Comparison of ENCODE assay signal across 34 cellular contexts in genomic region chr2:62443471-62443870, GRCh38.
"Had no signal": no experiment of that assay in that cellular context is flagged by ENCODE, and none has a peak within 500 bp of the region (broad histone marks: within the 10 kb centered on the region; RNA-seq: fewer than 3 reads in every experiment).

No MANE protein-coding gene starts in this region.

- H3K9me3 ChIP-seq: adrenal gland, body of pancreas, breast epithelium had no signal

- H3K4me1 ChIP-seq: adrenal gland, body of pancreas, breast epithelium had no signal

- FAIRE-seq: astrocyte, TTC549 had no signal

- H3K27ac ChIP-seq: adrenal gland, body of pancreas, brain microvascular endothelial cell, breast epithelium, VCaP had no signal

- ATAC-seq: activated CD8-positive, alpha-beta T cell treated with anti-CD3 and anti-CD28 coated beads for 36 hours; activated naive CD4-positive, alpha-beta T cell treated with anti-CD3 and anti-CD28 coated beads, Interleukin-2, amount 50 U/mL, for 72 hours; activated T-cell treated with anti-CD3 and anti-CD28 coated beads, Interleukin-2, amount 50 U/mL, for 4 hours; activated T-cell treated with anti-CD3 and anti-CD28 coated beads, Interleukin-2, amount 50 U/mL, for 72 hours; activated T-helper 17 cell treated with anti-CD3 and anti-CD28 coated beads, Interleukin-2, amount 50 U/mL, for 72 hours; body of pancreas; T-cell; T-helper 17 cell had no signal

- H3K27me3 ChIP-seq: adrenal gland, body of pancreas, brain microvascular endothelial cell, breast epithelium had no signal

- DNase-seq: activated B cell treated with CpG ODN at 0.5 μM for 24 hours; activated CD4-positive, alpha-beta memory T cell treated with anti-CD3 and anti-CD28 coated beads for 36 hours; activated CD4-positive, alpha-beta T cell treated with anti-CD3 and anti-CD28 coated beads for 4 hours; activated CD4-positive, alpha-beta T cell treated with anti-CD3 and anti-CD28 coated beads, Interleukin-2, amount 10 ng/mL, durations not matched to agents 24 days and 14 days; activated CD4-positive, alpha-beta T cell treated with anti-CD3 and anti-CD28 coated beads, Interleukin-2, amount 50 U/mL, for 1 hour; activated CD4-positive, alpha-beta T cell treated with anti-CD3 and anti-CD28 coated beads, Interleukin-2, amount 50 U/mL, for 4 hours; activated CD4-positive, CD25-positive, alpha-beta regulatory T cell treated with anti-CD3 and anti-CD28 coated beads, Interleukin-2, amount 50 U/mL, for 72 hours; activated CD8-positive, alpha-beta memory T cell treated with anti-CD3 and anti-CD28 coated beads, Interleukin-2, amount 50 U/mL, for 4 hours; activated CD8-positive, alpha-beta T cell treated with anti-CD3 and anti-CD28 coated beads for 36 hours; activated effector memory CD4-positive, alpha-beta T cell treated with anti-CD3 and anti-CD28 coated beads, Interleukin-2, amount 50 U/mL, for 16 hours; activated gamma-delta T cell treated with Interleukin-2 at 50 U/mL for 16 hours; activated naive CD4-positive, alpha-beta T cell; activated naive CD4-positive, alpha-beta T cell treated with anti-CD3 and anti-CD28 coated beads for 36 hours; activated naive CD4-positive, alpha-beta T cell treated with anti-CD3 and anti-CD28 coated beads, Interleukin-2, amount 50 U/mL, for 16 hours; activated naive CD8-positive, alpha-beta T cell treated with anti-CD3 and anti-CD28 coated beads for 36 hours; activated T-cell treated with anti-CD3 and anti-CD28 coated beads for 4 hours; activated T-cell treated with anti-CD3 and anti-CD28 coated beads, Interleukin-2, amount 50 U/mL, for 1 hour; activated T-cell treated with anti-CD3 and anti-CD28 coated beads, Interleukin-2, amount 50 U/mL, for 4 hours; activated T-cell treated with anti-CD3 and anti-CD28 coated beads, Interleukin-2, amount 50 U/mL, for 72 hours; adrenal gland; amniotic stem cell; aorta; body of pancreas; brain microvascular endothelial cell; central memory CD4-positive, alpha-beta T cell; T-cell; T-helper 17 cell; T-helper 9 cell had no signal

- H3K36me3 ChIP-seq: adrenal gland, brain microvascular endothelial cell, breast epithelium had no signal

- H3K4me3 ChIP-seq: adrenal gland, body of pancreas, breast epithelium had no signal
